Comparison of ENCODE assay signal across 9 cellular contexts in the genomic region with DNA sequence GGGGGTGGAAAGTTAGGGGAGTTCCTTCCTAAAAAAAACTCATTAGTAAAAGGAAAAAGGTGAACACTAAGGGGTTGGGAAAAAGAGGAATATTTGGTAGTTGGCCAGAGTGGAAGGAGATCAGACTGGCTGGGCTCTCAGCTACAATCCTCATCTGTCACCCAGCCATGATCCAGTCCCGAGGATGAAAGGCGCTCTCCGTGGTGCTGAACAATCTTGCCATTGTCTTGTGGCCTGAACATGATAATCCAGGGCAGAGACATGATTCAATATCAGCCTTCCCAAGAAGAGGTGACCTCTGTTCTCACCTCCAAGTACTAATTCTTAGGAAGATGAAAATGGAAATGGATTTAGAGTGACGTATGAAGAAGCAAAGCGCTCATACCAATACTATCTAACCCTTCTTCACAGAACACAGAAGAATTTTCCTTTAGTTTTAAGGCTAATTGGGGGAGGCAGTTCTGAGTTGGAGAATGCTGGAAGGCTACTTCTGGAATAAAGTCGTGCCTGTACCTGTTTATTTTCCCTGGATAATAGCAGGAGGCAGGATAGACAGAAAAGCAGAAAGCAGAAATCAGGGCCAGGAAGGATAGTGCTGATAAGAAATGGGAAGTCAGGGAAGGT. TPM values are rescaled to one million over a fixed set of nuclear protein-coding genes. Genes with fewer than 3 reads are reported as not detected.
DNase-seq lines count a peak whose midpoint lies in the region; ATAC-seq, FAIRE-seq and TF ChIP-seq lines count a peak whose summit lies in the region.
"Had no signal": no experiment of that assay in that cellular context is flagged by ENCODE, and none has a peak within 500 bp of the region (broad histone marks: within the 10 kb centered on the region; RNA-seq: fewer than 3 reads in every experiment).

No MANE protein-coding gene starts in this region.

- TF ChIP-seq CTCF in fibroblast of pulmonary artery (IDR thresholded peaks at IDR 0.05; ENCODE audit: low read length, missing control alignments) (no peak), kidney (IDR thresholded peaks at IDR 0.05; ENCODE audit: borderline replicate concordance, extremely low read depth, insufficient read depth) (no peak)

- H3K36me3 ChIP-seq in small intestine (ENCODE audit: control insufficient read depth in 2 of 2, insufficient read depth in 2 of 2, low read length in 2 of 2) (no peaks in the 10 kb centered on the region), kidney (ENCODE audit: control insufficient read depth in 1 of 2, insufficient read depth in 2 of 2, low read length in 2 of 2) (no peaks in the 10 kb centered on the region)

- in situ Hi-C loops in SK-MEL-5 (cut with HindIII; ENCODE audit: low pct_unique_long_range_greater_than_20kb, low sequenced_read_pairs) = no loop called here

- no peak for ATAC-seq in GM21447 (IDR thresholded peaks at IDR 0.05; ENCODE audit: unreplicated experiment)

- H3K4me1 ChIP-seq in small intestine (ENCODE audit: control insufficient read depth in 2 of 2, insufficient read depth in 1 of 2, low read depth in 1 of 2, low read length in 1 of 2) = no peaks in the 10 kb centered on the region
- H3K4me1 ChIP-seq in kidney (ENCODE audit: control insufficient read depth in 1 of 2, insufficient read depth in 1 of 2, low read depth in 1 of 2, low read length in 2 of 2) = no peaks in the 10 kb centered on the region

- H3K9ac ChIP-seq in kidney (ENCODE audit: low read length in 2 of 2) = no peak overlapping the region

- H3K27ac ChIP-seq in small intestine (ENCODE audit: low read depth in 1 of 2, low read length in 1 of 2) (no peak overlapping the region), kidney (ENCODE audit: low read depth in 2 of 2, low read length in 2 of 2) (no peak overlapping the region)

- H3K27me3 ChIP-seq in small intestine (ENCODE audit: control insufficient read depth in 2 of 2, insufficient read depth in 2 of 2, low read length in 2 of 2) = no peaks in the 10 kb centered on the region

- no peaks in the 10 kb centered on the region for H3K9me3 ChIP-seq in small intestine (ENCODE audit: control insufficient read depth, low read depth)
- H3K9me3 ChIP-seq in kidney (ENCODE audit: control insufficient read depth in 1 of 2, low read length in 2 of 2) = no peaks in the 10 kb centered on the region

- H3K4me3 ChIP-seq in fibroblast of pulmonary artery (replicated peaks; ENCODE audit: low read depth, low read length) (no peak overlapping the region), small intestine (ENCODE audit: low read depth in 1 of 2, low read length in 2 of 2) (no peak overlapping the region), kidney (ENCODE audit: low read length in 2 of 2) (no peak overlapping the region)

- WGBS in small intestine, 3 donors = 15 to 20% (median 16%) methylated on average over 6 of the region's 6 CpGs

- FAIRE-seq in small intestine (lab: Jason Lieb, UNC) (no peak), kidney (lab: Jason Lieb, UNC) (no peak)

- DNase-seq in HPDE6-E6E7 (ENCODE audit: extremely low spot score) = peak; percentile 45
- peak; percentile 31 for DNase-seq in SK-MEL-5 (ENCODE audit: low read depth, low spot score)
- DNase-seq in fibroblast of pulmonary artery (ENCODE audit: low read depth) = peak; percentile 70
- peak; percentile 26 for DNase-seq in small intestine
- DNase-seq in NCI-H446 (lab: John Stamatoyannopoulos, UW) = no peak
- DNase-seq in kidney = no peak

- intact Hi-C loops in kidney (cut with DNase I) = loop anchor here (10.0 kb wide), 1 partner anchor 181 kb away; no protein-coding TSS in a partner anchor

RNA-seq across cellular contexts. Expression of a gene that starts 36.6 kb away (rescaled TPM):
- 0.43 and 0.66 TPM in 2 replicates for total RNA-seq in SK-MEL-5 (2014; rRNA removed; shearing (Covaris generic))
- 1.4 and 2.2 TPM in 2 replicates for polyA plus RNA-seq in SK-MEL-5 (2015; cell fraction: cytosol; rRNA removed)
- polyA plus RNA-seq in SK-MEL-5 (2015; cell fraction: nucleus; rRNA removed) = 0.56 TPM in 1 of 2 replicates, not detected in the other
- polyA plus RNA-seq in small intestine (10 to 100 TPM in 2 of 3 donors, 1 to 10 TPM in 1; 9.7 to 17.1 (median 10.3) TPM), kidney (ENCODE audit: insufficient read depth, low read depth, low replicate concordance) (13.5 TPM)
- total RNA-seq in kidney = 8.1 TPM

RNA-seq across cellular contexts. Expression of a gene that starts 45.0 kb away (rescaled TPM):
- 7.4 and 8.2 TPM in 2 replicates for total RNA-seq in SK-MEL-5 (2014; rRNA removed; shearing (Covaris generic))
- 21.0 and 22.6 TPM in 2 replicates for polyA plus RNA-seq in SK-MEL-5 (2015; cell fraction: cytosol; rRNA removed)
- polyA plus RNA-seq in SK-MEL-5 (2015; cell fraction: nucleus; rRNA removed) = 30.2 and 32.8 TPM in 2 replicates
- 1 to 10 TPM; 2.7 to 9.0 (median 3.8) TPM for polyA plus RNA-seq in small intestine
- 21.1 TPM for total RNA-seq in kidney
- 8.7 TPM for polyA plus RNA-seq in kidney (ENCODE audit: insufficient read depth, low read depth, low replicate concordance)

RNA-seq across cellular contexts. Expression of a gene that starts 45.3 kb away (rescaled TPM):
- 0.45 and 0.77 TPM in 2 replicates for total RNA-seq in SK-MEL-5 (2014; rRNA removed; shearing (Covaris generic))
- polyA plus RNA-seq in SK-MEL-5 (2015; cell fraction: cytosol; rRNA removed) = 0.11 and 0.49 TPM in 2 replicates
- polyA plus RNA-seq in SK-MEL-5 (2015; cell fraction: nucleus; rRNA removed) = 4.9 and 5.0 TPM in 2 replicates
- not detected for polyA plus RNA-seq in small intestine
- total RNA-seq in kidney = 3.0 TPM
- polyA plus RNA-seq in kidney (ENCODE audit: insufficient read depth, low read depth, low replicate concordance) = 2.4 TPM
- total RNA-seq: aorta, skeletal muscle tissue had no signal
- polyA plus RNA-seq: aorta had no signal

Comparison
In these comparisons a context has a peak if more than half of its experiments do, and no peak if none do; other contexts are left out.
1. DNase-seq: peak in HPDE6-E6E7 (single experiment), SK-MEL-5 (single experiment), fibroblast of pulmonary artery (single experiment) and small intestine (single experiment); none in NCI-H446 (0 of 2) and kidney (single experiment).